Comparison of ENCODE assay signal across 6 cellular contexts in genomic region chr19:50076581-50077354, GRCh38. TPM values are rescaled to one million over a fixed set of nuclear protein-coding genes. Genes with fewer than 3 reads are reported as not detected.
DNase-seq lines count a peak whose midpoint lies in the region; ATAC-seq, FAIRE-seq and TF ChIP-seq lines count a peak whose summit lies in the region.
"Not testable (repeated sequence)": the region's sequence is repeated elsewhere in the genome, so short reads cannot be mapped to it uniquely, and the experiment has no call there.

No MANE protein-coding gene starts in this region.

- not testable (repeated sequence) for H3K27me3 ChIP-seq in HCT116 (ENCODE audit: insufficient read depth, low read length); K562 (ENCODE audit: control insufficient read depth in 2 of 2, insufficient read depth in 2 of 2, low read length in 2 of 2)

- not testable (repeated sequence) for TF ChIP-seq RAD21 in HCT116 (IDR thresholded peaks at IDR 0.05; ENCODE audit: low read depth); K562 (CRISPR knock-in tag; conservative IDR thresholded peaks at IDR 0.05 in 1 of 2, IDR thresholded peaks at IDR 0.05 in 1 of 2)

- not testable (repeated sequence) for H3K9me3 Mint-ChIP-seq in memory B cell; stimulated activated naive B cell treated with anti-CD40 and anti-IgM and Interleukin-4, amounts not matched to agents 10 μg/mL and 1 μg/mL and 100 μg/mL, for 72 hours

- H3K27me3 Mint-ChIP-seq in memory B cell = peaks cover 11% of the 10 kb centered on the region
- peaks cover 9 to 17% of the 10 kb centered on the region in 2 donors for H3K27me3 Mint-ChIP-seq in stimulated activated naive B cell treated with anti-CD40 and anti-IgM and Interleukin-4, amounts not matched to agents 10 μg/mL and 1 μg/mL and 100 μg/mL, for 72 hours

- H3K36me3 ChIP-seq in HCT116 (ENCODE audit: control insufficient read depth in 1 of 2, insufficient read depth in 2 of 2, low read length in 2 of 2); K562 (ENCODE audit: control insufficient read depth, insufficient read depth, low read length): not testable (repeated sequence)

- H3K9me1 ChIP-seq in K562 (ENCODE audit: control insufficient read depth, insufficient read depth, low read length) = not testable (repeated sequence)

- not testable (repeated sequence) for H3K4me3 Mint-ChIP-seq in memory B cell; stimulated activated naive B cell treated with anti-CD40 and anti-IgM and Interleukin-4, amounts not matched to agents 10 μg/mL and 1 μg/mL and 100 μg/mL, for 72 hours

- H3K27ac ChIP-seq in HCT116 (ENCODE audit: low read depth, low read length); K562 (ENCODE audit: extremely low read depth, low read depth, low read length): not testable (repeated sequence)

- peak; percentile 81 for ATAC-seq in HCT116
- ATAC-seq in SK-N-SH treated with all-trans-retinoic acid at 6 μM for 48 hours = peak; percentile 78
- peak; percentile 95 for ATAC-seq in K562
- ATAC-seq in memory B cell (ENCODE audit: low read depth) = peak; percentile 24
- peak; percentile 54 to 58 for ATAC-seq in stimulated activated naive B cell treated with anti-CD40 and anti-IgM and Interleukin-4, amounts not matched to agents 10 μg/mL and 1 μg/mL and 100 μg/mL, for 72 hours (replicated peaks)

- not testable (repeated sequence) for TF ChIP-seq CTCF in HCT116 (IDR thresholded peaks at IDR 0.05 in 2 of 3, conservative IDR thresholded peaks at IDR 0.05 in 1 of 3; ENCODE audit: borderline replicate concordance in 1 of 3, insufficient read depth in 1 of 3, low read depth in 2 of 3, low read length in 2 of 3); K562 (IDR thresholded peaks at IDR 0.05 in 2 of 3, conservative IDR thresholded peaks at IDR 0.05 in 1 of 3; ENCODE audit: insufficient read depth in 2 of 3, low read depth in 1 of 3, low read length in 3 of 3)

- not testable (repeated sequence) for BruUV-seq in HCT116 (replicated peaks; lab: Mats Ljungman, UMichigan); K562 (replicated peaks; lab: Mats Ljungman, UMichigan)

- not testable (repeated sequence) for H3K4me1 Mint-ChIP-seq in memory B cell; stimulated activated naive B cell treated with anti-CD40 and anti-IgM and Interleukin-4, amounts not matched to agents 10 μg/mL and 1 μg/mL and 100 μg/mL, for 72 hours

- H3K9me3 ChIP-seq in HCT116 (ENCODE audit: control insufficient read depth in 1 of 2, insufficient read depth in 1 of 2, low read depth in 1 of 2, low read length in 2 of 2); K562 (replicated peaks; ENCODE audit: control insufficient read depth, insufficient read depth, low read depth, low read length): not testable (repeated sequence)

- POLR2A ChIA-PET in HCT116 (lab: Charles Lee) = not testable (repeated sequence)
- POLR2A ChIA-PET in K562 (lab: Yijun Ruan, JAX) = interaction anchor here (0.6 kb wide), 1 partner anchor 19 kb away, joined by 3 read pairs; no protein-coding TSS in a partner anchor

- not testable (repeated sequence) for H3K4me2 ChIP-seq in HCT116 (ENCODE audit: low read length); K562 (ENCODE audit: insufficient read depth, low read length)

- H3K9me2 ChIP-seq in HCT116 (ENCODE audit: insufficient read depth) = not testable (repeated sequence)

- not testable (repeated sequence) for H2AFZ ChIP-seq in HCT116 (ENCODE audit: low read depth, low read length, poor library complexity, severe bottlenecking); K562 (ENCODE audit: low read depth, low read length)

- not testable (repeated sequence) for H3K4me3 ChIP-seq in HCT116 (replicated peaks in 1 of 2; ENCODE audit: low read depth in 1 of 2, low read length in 2 of 2); K562

- 33% methylated on average over 5 of the region's 10 CpGs for WGBS in K562 (ENCODE audit: insufficient coverage, low coverage, missing lambda C conversion rate)

- not testable (repeated sequence) for H3K9ac ChIP-seq in HCT116 (ENCODE audit: low read length); K562 (ENCODE audit: insufficient read depth in 1 of 2, low read depth in 2 of 2, low read length in 2 of 2)

- RAD21 ChIA-PET in HCT116 (lab: Charles Lee; ENCODE audit: low non-redundant PET in 1 of 2, low total read pairs in 2 of 2, uncharacterized antibody in 2 of 2, unreplicated experiment in 2 of 2) = not testable (repeated sequence)

- not testable (repeated sequence) for H4K20me1 ChIP-seq in HCT116 (ENCODE audit: insufficient read depth); K562 (replicated peaks; ENCODE audit: control insufficient read depth, insufficient read depth, low read length)

- peak; percentile 93 for FAIRE-seq in K562 (lab: Jason Lieb, UNC)

- intact Hi-C loops in HCT116 (cut with micrococcal nuclease); K562 (cut with micrococcal nuclease): not testable (repeated sequence)

- in situ Hi-C loops in K562 (cut with MboI) = loop anchor here (5.0 kb wide), 1 partner anchor 541 kb away; no protein-coding TSS in a partner anchor

- TF ChIP-seq POLR2A in HCT116 (IDR thresholded peaks at IDR 0.05; ENCODE audit: borderline replicate concordance, extremely low read depth, insufficient read depth, insufficient read length); K562 (conservative IDR thresholded peaks at IDR 0.05): not testable (repeated sequence)

- not testable (repeated sequence) for H3K36me3 Mint-ChIP-seq in memory B cell; stimulated activated naive B cell treated with anti-CD40 and anti-IgM and Interleukin-4, amounts not matched to agents 10 μg/mL and 1 μg/mL and 100 μg/mL, for 72 hours

- not testable (repeated sequence) for DNase-seq in HCT116 (ENCODE audit: low read depth, low spot score); K562 (ENCODE audit: extremely low read depth in 1 of 4, low spot score in 3 of 4); memory B cell (ENCODE audit: low spot score in 2 of 2); stimulated activated naive B cell treated with anti-CD40 and anti-IgM and Interleukin-4, amounts not matched to agents 10 μg/mL and 1 μg/mL and 100 μg/mL, for 72 hours
- peak; percentile 50 for DNase-seq in MV-4-11 (lab: John Stamatoyannopoulos, UW)

- TF ChIP-seq EP300 in K562 (IDR thresholded peaks at IDR 0.05; ENCODE audit: low read length) = not testable (repeated sequence)

- not testable (repeated sequence) for H3K79me2 ChIP-seq in HCT116 (ENCODE audit: insufficient read depth, low read length); K562 (ENCODE audit: control insufficient read depth, insufficient read depth, low read length)

- H3K27ac Mint-ChIP-seq in memory B cell; stimulated activated naive B cell treated with anti-CD40 and anti-IgM and Interleukin-4, amounts not matched to agents 10 μg/mL and 1 μg/mL and 100 μg/mL, for 72 hours: not testable (repeated sequence)

- CTCF ChIA-PET in HCT116 (lab: Charles Lee); K562 (lab: Yijun Ruan, JAX; ENCODE audit: low intra/inter-chr PET ratio): not testable (repeated sequence)

- not testable (repeated sequence) for H3K4me1 ChIP-seq in HCT116 (ENCODE audit: control insufficient read depth in 1 of 2, insufficient read depth in 2 of 2, low read length in 2 of 2); K562 (replicated peaks in 1 of 2; ENCODE audit: control insufficient read depth in 2 of 2, insufficient read depth in 2 of 2, low read length in 2 of 2)

RNA-seq across cellular contexts. Expression of gene ZNF473, which starts 51.0 kb away (rescaled TPM):
- 19.8 TPM for total RNA-seq in HCT116 (2021; ENCODE audit: unreplicated experiment)
- polyA plus RNA-seq in HCT116 (2012) = 8.7 and 12.7 TPM in 2 replicates
- total RNA-seq in K562 (2011; cell fraction: chromatin; rRNA removed; ENCODE audit: low replicate concordance) = 62.3 and 79.4 TPM in 2 replicates
- 43.7 and 50.0 TPM in 2 replicates for total RNA-seq in K562 (2011; cell fraction: nucleolus; rRNA removed)
- 58.1 and 66.7 TPM in 2 replicates for total RNA-seq in K562 (2011; cell fraction: nucleoplasm; rRNA removed)
- 24.0 and 27.6 TPM in 2 replicates for total RNA-seq in K562 (2014; rRNA removed)
- total RNA-seq in K562 (2014; rRNA removed; fragmentation: Illumina TruSeq; extraction: Trizol) = 31.0 and 31.6 TPM in 2 replicates
- total RNA-seq in K562 (2015; rRNA removed; fragmentation: Illumina TruSeq; extraction: Trizol) = 30.8 and 32.0 TPM in 2 replicates
- total RNA-seq in K562 (2021) = 28.5 and 33.9 TPM in 2 replicates
- 20.8 and 27.9 TPM in 2 replicates for polyA plus RNA-seq in K562 (2011; rRNA removed)
- 13.4 TPM in 2 replicates for polyA plus RNA-seq in K562 (2011; cell fraction: cytosol; rRNA removed)
- 34.3 and 42.1 TPM in 2 replicates for polyA plus RNA-seq in K562 (2011; cell fraction: nucleus; rRNA removed)
- polyA plus RNA-seq in K562 (2012) = 15.3 and 16.4 TPM in 2 replicates
- polyA plus RNA-seq in K562 (2014; fragmentation: Illumina TruSeq; extraction: Trizol) = 26.1 and 30.0 TPM in 2 replicates
- 10 to 100 TPM in 1 of 2 experiments, 1 to 10 TPM in 1; 8.2 to 34.0 TPM for polyA plus RNA-seq in K562 (2014; fragmentation: Nextera tagmentation; extraction: Ambion mirVana)
- 19.2 and 19.7 TPM in 2 replicates for polyA plus RNA-seq in K562 (2014; rRNA removed)
- 39.3 and 45.2 TPM in 2 replicates for polyA minus RNA-seq in K562 (2011; rRNA and poly(A)+ RNA removed)
- polyA minus RNA-seq in K562 (2011; cell fraction: cytosol; rRNA and poly(A)+ RNA removed) = 11.9 and 21.9 TPM in 2 replicates
- 21.1 and 29.0 TPM in 2 replicates for polyA minus RNA-seq in K562 (2011; cell fraction: nucleus; rRNA and poly(A)+ RNA removed)

RNA-seq across cellular contexts. Expression of gene VRK3, which starts 51.6 kb away (rescaled TPM):
- total RNA-seq in HCT116 (2021; ENCODE audit: unreplicated experiment) (44.0 TPM), K562 (2014; rRNA removed) (32.7 and 34.8 TPM in 2 replicates), K562 (2014; rRNA removed; fragmentation: Illumina TruSeq; extraction: Trizol) (43.3 and 49.8 TPM in 2 replicates), K562 (2015; rRNA removed; fragmentation: Illumina TruSeq; extraction: Trizol) (42.9 TPM in 2 replicates), K562 (2021) (49.7 and 54.4 TPM in 2 replicates)
- polyA plus RNA-seq in HCT116 (2012) = 34.8 and 37.9 TPM in 2 replicates
- total RNA-seq in K562 (2011; cell fraction: chromatin; rRNA removed; ENCODE audit: low replicate concordance) = 91.2 and 165 TPM in 2 replicates
- total RNA-seq in K562 (2011; cell fraction: nucleolus; rRNA removed) = 66.3 and 85.0 TPM in 2 replicates
- 86.5 and 113 TPM in 2 replicates for total RNA-seq in K562 (2011; cell fraction: nucleoplasm; rRNA removed)
- polyA plus RNA-seq in K562 (2011; rRNA removed) (42.8 and 45.3 TPM in 2 replicates), K562 (2014; fragmentation: Illumina TruSeq; extraction: Trizol) (79.4 and 94.3 TPM in 2 replicates), K562 (2014; fragmentation: Nextera tagmentation; extraction: Ambion mirVana) (10 to 100 TPM; 33.3 to 55.9 TPM), K562 (2014; rRNA removed) (25.6 and 35.9 TPM in 2 replicates)
- 34.7 and 47.2 TPM in 2 replicates for polyA plus RNA-seq in K562 (2011; cell fraction: cytosol; rRNA removed)
- 43.9 and 50.7 TPM in 2 replicates for polyA plus RNA-seq in K562 (2011; cell fraction: nucleus; rRNA removed)
- 57.4 and 62.2 TPM in 2 replicates for polyA plus RNA-seq in K562 (2012)
- 23.6 and 24.3 TPM in 2 replicates for polyA minus RNA-seq in K562 (2011; rRNA and poly(A)+ RNA removed)
- polyA minus RNA-seq in K562 (2011; cell fraction: cytosol; rRNA and poly(A)+ RNA removed) = 15.4 and 22.8 TPM in 2 replicates
- 21.0 and 35.8 TPM in 2 replicates for polyA minus RNA-seq in K562 (2011; cell fraction: nucleus; rRNA and poly(A)+ RNA removed)

Comparison
In these comparisons a context has a peak if more than half of its experiments do, and no peak if none do; other contexts are left out.
1. ATAC-seq: peak in every context shown above with its lines; median percentile 95 in K562; 81 in HCT116; 78 in SK-N-SH treated with all-trans-retinoic acid at 6 μM for 48 hours; 56 in stimulated activated naive B cell treated with anti-CD40 and anti-IgM and Interleukin-4, amounts not matched to agents 10 μg/mL and 1 μg/mL and 100 μg/mL, for 72 hours; 24 in memory B cell.